In genomic region chr6:109093732-109094131, GRCh38 we compare ENCODE assay signal across 8 cellular contexts. TPM values are rescaled to one million over a fixed set of nuclear protein-coding genes. Genes with fewer than 3 reads are reported as not detected.
DNase-seq lines count a peak whose midpoint lies in the region; ATAC-seq and TF ChIP-seq lines count a peak whose summit lies in the region.

No MANE protein-coding gene starts in this region.

- ATAC-seq in activated CD8-positive, alpha-beta T cell treated with anti-CD3 and anti-CD28 coated beads, Interleukin-2, amount 10 ng/mL, durations not matched to agents 7 days and 5 days = no peak
- no peak for ATAC-seq in GM21360 (IDR thresholded peaks at IDR 0.05; ENCODE audit: unreplicated experiment)

- peak overlapping the region; percentile 86 for H3K4me3 Mint-ChIP-seq in activated CD8-positive, alpha-beta T cell treated with anti-CD3 and anti-CD28 coated beads, Interleukin-2, amount 10 ng/mL, durations not matched to agents 7 days and 5 days

- DNase-seq in H7 = no peak
- DNase-seq in activated CD8-positive, alpha-beta T cell treated with anti-CD3 and anti-CD28 coated beads, Interleukin-2, amount 10 ng/mL, durations not matched to agents 7 days and 5 days = peak; percentile 28
- no peak for DNase-seq in iPS DF 6.9 (ENCODE audit: low read depth, low spot score)
- no peak for DNase-seq in smooth muscle cell (lab: John Stamatoyannopoulos, UW; ENCODE audit: unreplicated experiment)
- no peak for DNase-seq in SIG-M5 treated with dmso at 0.1 percent for 504 hours (lab: John Stamatoyannopoulos, UW; ENCODE audit: unreplicated experiment)
- no peak for DNase-seq in OCI-M2 (lab: John Stamatoyannopoulos, UW; ENCODE audit: unreplicated experiment)

- no peaks in the 10 kb centered on the region for H3K9me3 Mint-ChIP-seq in activated CD8-positive, alpha-beta T cell treated with anti-CD3 and anti-CD28 coated beads, Interleukin-2, amount 10 ng/mL, durations not matched to agents 7 days and 5 days (ENCODE audit: insufficient read depth)

- H3K4me3 ChIP-seq in H7 (ENCODE audit: insufficient read depth, low read depth, low read length) = peak overlapping the region; percentile 86
- H3K4me3 ChIP-seq in iPS DF 6.9 (ENCODE audit: low read length) = peak overlapping the region; percentile 88; the same call in 1 of the 2 replicates
- H3K4me3 ChIP-seq in smooth muscle cell = peak overlapping the region; percentile 77

- peaks cover 11% of the 10 kb centered on the region for H3K36me3 Mint-ChIP-seq in activated CD8-positive, alpha-beta T cell treated with anti-CD3 and anti-CD28 coated beads, Interleukin-2, amount 10 ng/mL, durations not matched to agents 7 days and 5 days (ENCODE audit: low read depth)

- no peaks in the 10 kb centered on the region for H3K4me1 ChIP-seq in iPS DF 6.9 (ENCODE audit: control insufficient read depth, insufficient read depth, low read length)
- peaks cover 29% of the 10 kb centered on the region for H3K4me1 ChIP-seq in smooth muscle cell (ENCODE audit: low read depth)

- peaks cover 16% of the 10 kb centered on the region for H4K20me1 ChIP-seq in smooth muscle cell (ENCODE audit: low read depth)

- no peaks in the 10 kb centered on the region for H3K27me3 Mint-ChIP-seq in activated CD8-positive, alpha-beta T cell treated with anti-CD3 and anti-CD28 coated beads, Interleukin-2, amount 10 ng/mL, durations not matched to agents 7 days and 5 days (ENCODE audit: low read depth)

- H3K79me2 ChIP-seq in smooth muscle cell (ENCODE audit: low read depth) = peaks cover 70% of the 10 kb centered on the region

- peaks cover 45% of the 10 kb centered on the region for H3K4me1 Mint-ChIP-seq in activated CD8-positive, alpha-beta T cell treated with anti-CD3 and anti-CD28 coated beads, Interleukin-2, amount 10 ng/mL, durations not matched to agents 7 days and 5 days (ENCODE audit: low read depth)

- H3K9ac ChIP-seq in smooth muscle cell (ENCODE audit: low read depth) = peak overlapping the region; percentile 88

- H3K36me3 ChIP-seq in H7 (replicated peaks; ENCODE audit: control insufficient read depth, insufficient read depth, low read length) = no peaks in the 10 kb centered on the region
- H3K36me3 ChIP-seq in iPS DF 6.9 (ENCODE audit: control insufficient read depth, insufficient read depth, low read length) = no peaks in the 10 kb centered on the region
- no peaks in the 10 kb centered on the region for H3K36me3 ChIP-seq in smooth muscle cell (ENCODE audit: low read depth)

- no CpG with 5 or more reads among the region's 9 CpGs for WGBS in iPS DF 6.9 (ENCODE audit: insufficient coverage, insufficient read length)
- WGBS in smooth muscle cell (ENCODE audit: low lambda C conversion rate) = 2% methylated on average over 9 of the region's 9 CpGs

- H3F3A ChIP-seq in smooth muscle cell (ENCODE audit: low read depth) = no peaks in the 10 kb centered on the region

- TF ChIP-seq CTCF in 22Rv1 (IDR thresholded peaks at IDR 0.05) (no peak), smooth muscle cell (IDR thresholded peaks at IDR 0.05; ENCODE audit: borderline replicate concordance, insufficient read depth, poor library complexity, severe bottlenecking) (no peak)

- H3K9me3 ChIP-seq in iPS DF 6.9 (ENCODE audit: control insufficient read depth, insufficient read depth, low read length) (no peaks in the 10 kb centered on the region), smooth muscle cell (replicated peaks; ENCODE audit: low read depth) (no peaks in the 10 kb centered on the region)

- peak overlapping the region; percentile 99 for H3K4me2 ChIP-seq in smooth muscle cell

- H3K27ac ChIP-seq in 22Rv1 (peak overlapping the region; percentile 94), iPS DF 6.9 (ENCODE audit: low read length) (no peak overlapping the region), smooth muscle cell (ENCODE audit: low read depth) (peak overlapping the region; percentile 95)

- peak overlapping the region; percentile 81 for H3K27ac Mint-ChIP-seq in activated CD8-positive, alpha-beta T cell treated with anti-CD3 and anti-CD28 coated beads, Interleukin-2, amount 10 ng/mL, durations not matched to agents 7 days and 5 days

- POLR2A ChIA-PET in activated CD8-positive, alpha-beta T cell treated with anti-CD3 and anti-CD28 coated beads, Interleukin-2, amount 10 ng/mL, durations not matched to agents 7 days and 5 days (lab: Charles Lee) = interaction anchor here (0.6 to 2.9 kb wide), 14 partner anchors 10 to 649 kb away, joined by 3 to 23 read pairs (median 5); partner anchors contain the start of genes ARMC2 and CD164

- peak overlapping the region; percentile 51 for H2AFZ ChIP-seq in smooth muscle cell (ENCODE audit: low read depth)

- CTCF ChIA-PET in activated CD8-positive, alpha-beta T cell treated with anti-CD3 and anti-CD28 coated beads, Interleukin-2, amount 10 ng/mL, durations not matched to agents 7 days and 5 days (lab: Charles Lee) = interaction anchor here (0.8 to 4.4 kb wide), 8 partner anchors 20 to 947 kb away, joined by 3 to 30 read pairs (median 3); partner anchors contain the start of gene CD164

- H3K27me3 ChIP-seq in H7 (ENCODE audit: control insufficient read depth, insufficient read depth, low read length) (no peaks in the 10 kb centered on the region), iPS DF 6.9 (ENCODE audit: control insufficient read depth, insufficient read depth, low read length) (no peaks in the 10 kb centered on the region), smooth muscle cell (ENCODE audit: low read depth) (no peaks in the 10 kb centered on the region)

RNA-seq across cellular contexts. Expression of gene SESN1, which starts 0.9 kb away (rescaled TPM):
- 10.4 and 12.8 TPM in 2 replicates for total RNA-seq in H7 (2014; rRNA removed; shearing (Covaris generic))
- total RNA-seq in activated CD8-positive, alpha-beta T cell treated with anti-CD3 and anti-CD28 coated beads, Interleukin-2, amount 10 ng/mL, durations not matched to agents 7 days and 5 days = 10 to 100 TPM; 23.1 to 24.5 TPM
- total RNA-seq in smooth muscle cell = 38.7 and 50.9 TPM in 2 replicates
- 23.6 and 24.1 TPM in 2 replicates for polyA plus RNA-seq in smooth muscle cell

RNA-seq across cellular contexts. Expression of gene CEP57L1, which starts 1.6 kb away (rescaled TPM):
- 26.5 and 30.2 TPM in 2 replicates for total RNA-seq in H7 (2014; rRNA removed; shearing (Covaris generic))
- total RNA-seq in activated CD8-positive, alpha-beta T cell treated with anti-CD3 and anti-CD28 coated beads, Interleukin-2, amount 10 ng/mL, durations not matched to agents 7 days and 5 days = 10 to 100 TPM; 25.2 to 25.3 TPM
- total RNA-seq in smooth muscle cell = 35.7 and 36.8 TPM in 2 replicates
- 24.0 and 24.7 TPM in 2 replicates for polyA plus RNA-seq in smooth muscle cell
